In genomic region chr21:46414965-46415275, GRCh38 we compare ENCODE assay signal across 22 cellular contexts.
"Had no signal": no experiment of that assay in that cellular context is flagged by ENCODE, and none has a peak within 500 bp of the region (broad histone marks: within the 10 kb centered on the region; RNA-seq: fewer than 3 reads in every experiment).

No MANE protein-coding gene starts in this region.

- H3K27me3 Mint-ChIP-seq: activated naive CD4-positive, alpha-beta T cell treated with anti-CD3 and anti-CD28 coated beads, Interleukin-2, amount 50 U/mL, for 24 hours had no signal

- DNase-seq: activated CD4-positive, alpha-beta T cell treated with anti-CD3 and anti-CD28 coated beads for 4 hours; activated CD4-positive, alpha-beta T cell treated with anti-CD3 and anti-CD28 coated beads, Interleukin-2, amount 50 U/mL, for 4 hours; activated CD8-positive, alpha-beta memory T cell treated with anti-CD3 and anti-CD28 coated beads, Interleukin-2, amount 50 U/mL, for 48 hours; activated CD8-positive, alpha-beta T cell treated with anti-CD3 and anti-CD28 coated beads, Interleukin-2, amount 10 ng/mL, durations not matched to agents 7 days and 5 days; activated T-cell treated with anti-CD3 and anti-CD28 coated beads, Interleukin-2, amount 50 U/mL, for 1 hour; body of pancreas; Karpas-422; MM.1S; NCI-H1105; NCI-H1436; NCI-H1694 treated with DMSO at 0.1 percent for 48 hours; NCI-H2029 treated with DMSO at 0.1 percent for 48 hours; NCI-H510A treated with DMSO at 0.1 percent for 48 hours; NCI-H69; PC-3; SJCRH30; SK-N-SH; T-helper 1 cell; WERI-Rb-1 had no signal

- H3K4me1 Mint-ChIP-seq: activated naive CD4-positive, alpha-beta T cell treated with anti-CD3 and anti-CD28 coated beads, Interleukin-2, amount 50 U/mL, for 24 hours had no signal

- H3K27me3 ChIP-seq: body of pancreas, SJCRH30 had no signal

- H3K4me3 Mint-ChIP-seq: activated CD8-positive, alpha-beta T cell treated with anti-CD3 and anti-CD28 coated beads, Interleukin-2, amount 10 ng/mL, durations not matched to agents 7 days and 5 days; activated naive CD4-positive, alpha-beta T cell treated with anti-CD3 and anti-CD28 coated beads, Interleukin-2, amount 50 U/mL, for 24 hours had no signal

- ATAC-seq: activated CD4-positive, CD25-positive, alpha-beta regulatory T cell treated with anti-CD3 and anti-CD28 coated beads, Interleukin-2, amount 50 U/mL, for 24 hours; activated CD8-positive, alpha-beta T cell treated with anti-CD3 and anti-CD28 coated beads, Interleukin-2, amount 10 ng/mL, durations not matched to agents 7 days and 5 days; body of pancreas; K562; PC-3 had no signal

- H3K27ac Mint-ChIP-seq: activated CD8-positive, alpha-beta T cell treated with anti-CD3 and anti-CD28 coated beads, Interleukin-2, amount 10 ng/mL, durations not matched to agents 7 days and 5 days; activated naive CD4-positive, alpha-beta T cell treated with anti-CD3 and anti-CD28 coated beads, Interleukin-2, amount 50 U/mL, for 24 hours had no signal

- H3K9me3 ChIP-seq: body of pancreas, SJCRH30, SK-N-SH had no signal

- H3K27ac ChIP-seq: body of pancreas, SJCRH30, WERI-Rb-1 had no signal

- H3K4me3 ChIP-seq: body of pancreas, K562, SJCRH30 had no signal

- H3K9me3 Mint-ChIP-seq: activated naive CD4-positive, alpha-beta T cell treated with anti-CD3 and anti-CD28 coated beads, Interleukin-2, amount 50 U/mL, for 24 hours had no signal

- H3K4me1 ChIP-seq: body of pancreas, SJCRH30 had no signal

- H3K4me2 ChIP-seq: SK-N-SH had no signal
